7 cellular contexts compared by ENCODE assay signal in the genomic region with DNA sequence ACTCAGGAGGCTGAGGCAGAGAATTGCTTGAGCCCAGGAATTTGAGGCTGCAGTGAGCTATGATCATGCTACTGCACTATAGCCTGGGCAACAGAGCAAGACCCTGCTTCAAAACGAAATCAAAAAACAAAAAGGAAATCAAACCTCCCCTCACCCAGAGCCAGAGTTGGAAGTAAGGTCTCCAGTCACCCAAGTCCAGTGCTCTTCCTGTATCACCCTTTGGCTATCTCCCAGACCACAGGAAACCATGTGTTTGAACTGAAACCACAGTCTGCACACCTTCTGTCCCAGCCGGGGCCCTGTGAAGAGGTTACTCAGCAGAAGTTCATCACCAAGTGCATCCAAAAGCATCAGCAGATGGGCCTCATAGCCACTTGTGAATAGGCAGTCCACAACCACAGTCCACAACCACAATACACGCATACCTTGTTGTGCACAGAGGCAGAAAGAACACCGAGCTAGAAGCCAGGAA. TPM values are rescaled to one million over a fixed set of nuclear protein-coding genes. Genes with fewer than 3 reads are reported as not detected.
DNase-seq lines count a peak whose midpoint lies in the region; ATAC-seq, FAIRE-seq and TF ChIP-seq lines count a peak whose summit lies in the region.

No MANE protein-coding gene starts in this region.

- H3K4me1 ChIP-seq in PC-3 (ENCODE audit: insufficient read depth, low read length), result peaks cover 34% of the 10 kb centered on the region

- H3K4me2 ChIP-seq in PC-3 (ENCODE audit: low read length), result peak overlapping the region; percentile 29

- H3K9me3 Mint-ChIP-seq in natural killer cell treated with Interleukin-12 subunit alpha and Interleukin-12 subunit beta and Interleukin-15 and Interleukin-18, amount 100 ng/mL, for 72 hours, result no peaks in the 10 kb centered on the region
- no peaks in the 10 kb centered on the region for H3K9me3 Mint-ChIP-seq in progenitor cell of endocrine pancreas (ENCODE audit: low read depth)

- FAIRE-seq in frontal cortex (lab: Jason Lieb, UNC), result no peak

- peak overlapping the region; percentile 78 to 90 for H3K27ac Mint-ChIP-seq in natural killer cell treated with Interleukin-12 subunit alpha and Interleukin-12 subunit beta and Interleukin-15 and Interleukin-18, amount 100 ng/mL, for 72 hours
- no peak overlapping the region for H3K27ac Mint-ChIP-seq in progenitor cell of endocrine pancreas

- peaks cover 93% of the 10 kb centered on the region for H3K79me2 ChIP-seq in PC-3 (ENCODE audit: low read length)

- H3K27me3 Mint-ChIP-seq in natural killer cell treated with Interleukin-12 subunit alpha and Interleukin-12 subunit beta and Interleukin-15 and Interleukin-18, amount 100 ng/mL, for 72 hours, result no peaks in the 10 kb centered on the region
- H3K27me3 Mint-ChIP-seq in progenitor cell of endocrine pancreas, result no peaks in the 10 kb centered on the region

- in situ Hi-C loops in brain microvascular endothelial cell (cut with HindIII; ENCODE audit: low pct_ligation_motif_present, low sequenced_read_pairs), result no loop called here

- H3K9ac ChIP-seq in PC-3 (ENCODE audit: low read length), result no peak overlapping the region

- ATAC-seq in PC-3 (peak; percentile 1; the same call in 1 of the 2 replicates), GM18519 (IDR thresholded peaks at IDR 0.05; ENCODE audit: low FRiP score, unreplicated experiment) (no peak)
- ATAC-seq in natural killer cell treated with Interleukin-12 subunit alpha and Interleukin-12 subunit beta and Interleukin-15 and Interleukin-18, amount 100 ng/mL, for 72 hours, result peak in 1 of 2 donors; percentile 28

- H3K9me3 ChIP-seq in PC-3 (ENCODE audit: low read length), result no peaks in the 10 kb centered on the region

- BruUV-seq in PC-3 (replicated peaks; lab: Mats Ljungman, UMichigan), result no TSS peak

- no peak overlapping the region for H2AFZ ChIP-seq in PC-3 (ENCODE audit: low read length)

- POLR2A ChIA-PET in PC-3 (lab: Charles Lee; ENCODE audit: unreplicated experiment), result interaction anchor here (0.5 kb wide), 2 partner anchors 68 to 1422 kb away, joined by 3 to 4 read pairs; a partner anchor contains a TSS

- H4K20me1 ChIP-seq in PC-3 (ENCODE audit: low read length), result peaks cover 64% of the 10 kb centered on the region

- peaks cover 16% of the 10 kb centered on the region for H3K36me3 Mint-ChIP-seq in natural killer cell treated with Interleukin-12 subunit alpha and Interleukin-12 subunit beta and Interleukin-15 and Interleukin-18, amount 100 ng/mL, for 72 hours
- peaks cover 8% of the 10 kb centered on the region for H3K36me3 Mint-ChIP-seq in progenitor cell of endocrine pancreas (ENCODE audit: insufficient read depth)

- 0 out of 2 replicates have a peak overlapping the region, but pooled peaks have one; percentile 32 for H3K27ac ChIP-seq in PC-3 (ENCODE audit: low read length)
- peak overlapping the region; percentile 31 for H3K27ac ChIP-seq in brain microvascular endothelial cell

- peaks cover 57 to 60% of the 10 kb centered on the region in 2 donors for H3K4me1 Mint-ChIP-seq in natural killer cell treated with Interleukin-12 subunit alpha and Interleukin-12 subunit beta and Interleukin-15 and Interleukin-18, amount 100 ng/mL, for 72 hours (ENCODE audit: low read depth in 2 of 2)
- peaks cover 26% of the 10 kb centered on the region for H3K4me1 Mint-ChIP-seq in progenitor cell of endocrine pancreas (ENCODE audit: low read depth)

- CTCF ChIA-PET in PC-3 (lab: Charles Lee), result no interaction called here

- intact Hi-C loops in PC-3 (cut with micrococcal nuclease), result no loop called here

- TF ChIP-seq CTCF in PC-3 (conservative IDR thresholded peaks at IDR 0.05; ENCODE audit: low read depth, low read length) (no peak), brain microvascular endothelial cell (IDR thresholded peaks at IDR 0.05; ENCODE audit: low read depth, low read length, missing control alignments) (no peak), progenitor cell of endocrine pancreas (IDR thresholded peaks at IDR 0.05; ENCODE audit: unreplicated experiment) (no peak)

- H3K4me3 ChIP-seq in PC-3 (ENCODE audit: low read length) (peak overlapping the region; percentile 5; the same call in 1 of the 2 replicates), brain microvascular endothelial cell (ENCODE audit: low read depth, low read length) (peak overlapping the region; percentile 27)

- H3K36me3 ChIP-seq in PC-3 (ENCODE audit: low read depth, low read length) (peaks cover 10% of the 10 kb centered on the region), brain microvascular endothelial cell (replicated peaks) (peaks cover 81% of the 10 kb centered on the region)

- peak overlapping the region; percentile 89 for H3K4me3 Mint-ChIP-seq in natural killer cell treated with Interleukin-12 subunit alpha and Interleukin-12 subunit beta and Interleukin-15 and Interleukin-18, amount 100 ng/mL, for 72 hours
- no peak overlapping the region for H3K4me3 Mint-ChIP-seq in progenitor cell of endocrine pancreas (ENCODE audit: low read depth)

- H3K9me2 ChIP-seq in PC-3 (replicated peaks; ENCODE audit: low read length), result no peaks in the 10 kb centered on the region

- H3K27me3 ChIP-seq in PC-3 (ENCODE audit: low read length), result no peaks in the 10 kb centered on the region
- no peaks in the 10 kb centered on the region for H3K27me3 ChIP-seq in brain microvascular endothelial cell (replicated peaks)

- DNase-seq in GM19238 (ENCODE audit: insufficient read length, low spot score) (peak; percentile 61), PC-3 (peak; percentile 87), brain microvascular endothelial cell (peak; percentile 73), frontal cortex (ENCODE audit: low spot score in 2 of 2) (no peak), progenitor cell of endocrine pancreas (ENCODE audit: low spot score, unreplicated experiment) (no peak)
- peak; percentile 85 for DNase-seq in natural killer cell treated with Interleukin-12 subunit alpha and Interleukin-12 subunit beta and Interleukin-15 and Interleukin-18, amount 100 ng/mL, for 72 hours (ENCODE audit: low spot score)

- no peaks in the 10 kb centered on the region for H3F3A ChIP-seq in PC-3 (ENCODE audit: low read length, unreplicated experiment)

RNA-seq across cellular contexts. Expression of a gene that starts 4.6 kb away (rescaled TPM):
- 357 and 546 TPM in 2 replicates for total RNA-seq in PC-3 (2014; rRNA removed)
- total RNA-seq in natural killer cell treated with Interleukin-12 subunit alpha and Interleukin-12 subunit beta and Interleukin-15 and Interleukin-18, amount 100 ng/mL, for 72 hours, result 100 to 1,000 TPM; 623 to 642 TPM
- 32.2 TPM for total RNA-seq in frontal cortex
- 299 and 306 TPM in 2 replicates for total RNA-seq in progenitor cell of endocrine pancreas

Comparison
In these comparisons a context has a peak if more than half of its experiments do, and no peak if none do; other contexts are left out.
1. DNase-seq: peak in GM19238 (single experiment), PC-3 (single experiment), brain microvascular endothelial cell (single experiment) and natural killer cell treated with Interleukin-12 subunit alpha and Interleukin-12 subunit beta and Interleukin-15 and Interleukin-18, amount 100 ng/mL, for 72 hours (single experiment); none in frontal cortex (0 of 2) and progenitor cell of endocrine pancreas (single experiment).